1 cellular context compared by ENCODE assay signal in the genomic region with DNA sequence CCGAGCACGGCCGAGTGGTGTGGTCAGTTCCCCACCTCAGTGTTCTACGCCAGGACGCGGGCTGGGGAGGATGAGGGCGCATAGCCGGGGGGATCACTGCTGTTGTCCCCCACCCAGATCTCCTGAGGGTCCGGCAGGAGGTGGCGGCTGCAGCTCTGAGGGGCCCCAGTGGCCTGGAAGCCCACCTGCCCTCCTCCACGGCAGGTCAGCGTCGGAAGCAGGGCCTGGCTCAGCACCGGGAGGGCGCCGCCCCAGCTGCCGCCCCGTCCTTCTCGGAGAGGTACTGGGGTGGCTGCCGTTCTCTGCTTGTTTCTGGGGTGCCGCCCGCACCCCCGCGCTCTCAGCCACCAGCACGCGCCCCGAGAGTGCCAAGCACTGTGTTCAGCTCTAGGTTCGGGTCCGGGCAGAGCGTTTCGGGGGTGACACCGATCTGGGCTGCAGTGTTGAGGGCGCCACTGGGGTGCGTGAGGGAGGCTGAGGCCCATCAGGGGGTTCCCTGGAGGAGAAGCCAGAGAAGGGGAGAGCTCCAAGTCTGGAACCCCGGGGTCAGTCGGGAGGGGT.
TF ChIP-seq lines count a peak whose summit lies in the region.

No MANE protein-coding gene starts in this region.

TF ChIP-seq in K562, 482 proteins besides CTCF, POLR2A, EP300 and RAD21 (continued from another document and continues in another):
- TF ChIP-seq, protein P1, sequence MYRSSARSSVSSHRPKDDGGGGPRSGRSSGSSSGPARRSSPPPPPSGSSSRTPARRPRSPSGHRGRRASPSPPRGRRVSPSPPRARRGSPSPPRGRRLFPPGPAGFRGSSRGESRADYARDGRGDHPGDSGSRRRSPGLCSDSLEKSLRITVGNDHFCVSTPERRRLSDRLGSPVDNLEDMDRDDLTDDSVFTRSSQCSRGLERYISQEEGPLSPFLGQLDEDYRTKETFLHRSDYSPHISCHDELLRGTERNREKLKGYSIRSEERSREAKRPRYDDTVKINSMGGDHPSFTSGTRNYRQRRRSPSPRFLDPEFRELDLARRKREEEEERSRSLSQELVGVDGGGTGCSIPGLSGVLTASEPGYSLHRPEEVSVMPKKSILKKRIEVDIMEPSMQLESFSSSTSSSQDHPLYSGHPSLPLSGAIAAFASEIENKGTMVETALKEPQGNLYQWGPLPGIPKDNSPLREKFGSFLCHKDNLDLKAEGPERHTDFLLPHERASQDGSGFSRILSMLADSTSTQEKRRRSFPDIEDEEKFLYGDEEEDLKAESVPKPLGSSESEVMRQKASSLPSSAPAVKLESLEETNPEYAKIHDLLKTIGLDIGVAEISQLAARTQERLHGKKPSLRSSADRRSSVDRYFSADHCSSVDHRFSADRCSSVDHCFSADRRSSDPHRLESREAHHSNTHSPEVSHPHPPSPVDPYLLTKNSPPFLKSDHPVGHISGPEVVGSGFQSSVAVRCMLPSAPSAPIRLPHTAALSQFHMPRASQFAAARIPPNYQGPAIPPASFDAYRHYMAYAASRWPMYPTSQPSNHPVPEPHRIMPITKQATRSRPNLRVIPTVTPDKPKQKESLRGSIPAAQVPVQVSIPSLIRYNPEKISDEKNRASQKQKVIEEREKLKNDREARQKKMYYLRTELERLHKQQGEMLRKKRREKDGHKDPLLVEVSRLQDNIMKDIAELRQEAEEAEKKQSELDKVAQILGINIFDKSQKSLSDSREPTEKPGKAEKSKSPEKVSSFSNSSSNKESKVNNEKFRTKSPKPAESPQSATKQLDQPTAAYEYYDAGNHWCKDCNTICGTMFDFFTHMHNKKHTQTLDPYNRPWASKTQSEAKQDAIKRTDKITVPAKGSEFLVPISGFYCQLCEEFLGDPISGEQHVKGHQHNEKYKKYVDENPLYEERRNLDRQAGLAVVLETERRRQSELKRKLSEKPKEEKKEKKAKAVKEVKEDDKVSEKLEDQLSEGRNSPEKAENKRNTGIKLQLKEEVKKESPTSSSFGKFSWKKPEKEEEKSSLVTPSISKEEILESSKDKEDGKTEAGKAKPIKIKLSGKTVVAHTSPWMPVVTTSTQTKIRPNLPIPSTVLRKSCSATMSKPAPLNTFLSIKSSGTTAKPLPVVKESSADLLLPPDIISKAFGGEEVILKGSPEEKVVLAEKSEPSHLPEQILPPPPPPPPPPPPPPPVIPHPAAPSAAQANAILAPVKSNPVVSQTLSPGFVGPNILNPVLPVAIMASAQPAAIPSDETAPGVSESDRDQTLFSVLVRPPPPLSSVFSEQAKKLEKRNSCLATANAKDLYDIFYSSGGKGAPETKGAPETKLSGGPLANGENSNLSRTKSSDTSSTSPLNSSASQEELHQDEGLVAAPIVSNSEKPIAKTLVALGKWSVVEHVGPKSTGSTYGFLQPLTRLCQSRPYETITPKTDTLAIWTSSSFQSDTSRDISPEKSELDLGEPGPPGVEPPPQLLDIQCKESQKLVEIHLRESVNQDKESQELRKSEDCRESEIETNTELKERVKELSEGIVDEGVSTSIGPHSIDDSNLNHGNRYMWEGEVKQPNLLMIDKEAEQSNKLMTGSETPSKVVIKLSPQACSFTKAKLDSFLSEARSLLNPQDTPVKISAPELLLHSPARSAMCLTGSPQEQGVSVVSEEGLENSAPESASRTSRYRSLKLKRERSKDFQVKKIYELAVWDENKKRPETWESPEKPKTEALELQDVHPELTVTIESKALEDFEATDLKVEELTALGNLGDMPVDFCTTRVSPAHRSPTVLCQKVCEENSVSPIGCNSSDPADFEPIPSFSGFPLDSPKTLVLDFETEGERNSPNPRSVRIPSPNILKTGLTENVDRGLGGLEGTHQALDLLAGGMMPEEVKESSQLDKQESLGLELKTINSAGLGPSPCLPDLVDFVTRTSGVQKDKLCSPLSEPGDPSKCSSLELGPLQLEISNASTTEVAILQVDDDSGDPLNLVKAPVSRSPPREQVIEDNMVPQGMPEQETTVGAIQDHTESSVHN (IDR thresholded peaks at IDR 0.05; ENCODE audit: borderline replicate concordance in 1 of 2, low read depth in 1 of 2): no peak
- TF ChIP-seq, protein P2, sequence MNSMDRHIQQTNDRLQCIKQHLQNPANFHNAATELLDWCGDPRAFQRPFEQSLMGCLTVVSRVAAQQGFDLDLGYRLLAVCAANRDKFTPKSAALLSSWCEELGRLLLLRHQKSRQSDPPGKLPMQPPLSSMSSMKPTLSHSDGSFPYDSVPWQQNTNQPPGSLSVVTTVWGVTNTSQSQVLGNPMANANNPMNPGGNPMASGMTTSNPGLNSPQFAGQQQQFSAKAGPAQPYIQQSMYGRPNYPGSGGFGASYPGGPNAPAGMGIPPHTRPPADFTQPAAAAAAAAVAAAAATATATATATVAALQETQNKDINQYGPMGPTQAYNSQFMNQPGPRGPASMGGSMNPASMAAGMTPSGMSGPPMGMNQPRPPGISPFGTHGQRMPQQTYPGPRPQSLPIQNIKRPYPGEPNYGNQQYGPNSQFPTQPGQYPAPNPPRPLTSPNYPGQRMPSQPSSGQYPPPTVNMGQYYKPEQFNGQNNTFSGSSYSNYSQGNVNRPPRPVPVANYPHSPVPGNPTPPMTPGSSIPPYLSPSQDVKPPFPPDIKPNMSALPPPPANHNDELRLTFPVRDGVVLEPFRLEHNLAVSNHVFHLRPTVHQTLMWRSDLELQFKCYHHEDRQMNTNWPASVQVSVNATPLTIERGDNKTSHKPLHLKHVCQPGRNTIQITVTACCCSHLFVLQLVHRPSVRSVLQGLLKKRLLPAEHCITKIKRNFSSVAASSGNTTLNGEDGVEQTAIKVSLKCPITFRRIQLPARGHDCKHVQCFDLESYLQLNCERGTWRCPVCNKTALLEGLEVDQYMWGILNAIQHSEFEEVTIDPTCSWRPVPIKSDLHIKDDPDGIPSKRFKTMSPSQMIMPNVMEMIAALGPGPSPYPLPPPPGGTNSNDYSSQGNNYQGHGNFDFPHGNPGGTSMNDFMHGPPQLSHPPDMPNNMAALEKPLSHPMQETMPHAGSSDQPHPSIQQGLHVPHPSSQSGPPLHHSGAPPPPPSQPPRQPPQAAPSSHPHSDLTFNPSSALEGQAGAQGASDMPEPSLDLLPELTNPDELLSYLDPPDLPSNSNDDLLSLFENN (IDR thresholded peaks at IDR 0.05; ENCODE audit: low read depth in 2 of 2, low read length in 2 of 2): no peak
- TF ChIP-seq, protein P3, sequence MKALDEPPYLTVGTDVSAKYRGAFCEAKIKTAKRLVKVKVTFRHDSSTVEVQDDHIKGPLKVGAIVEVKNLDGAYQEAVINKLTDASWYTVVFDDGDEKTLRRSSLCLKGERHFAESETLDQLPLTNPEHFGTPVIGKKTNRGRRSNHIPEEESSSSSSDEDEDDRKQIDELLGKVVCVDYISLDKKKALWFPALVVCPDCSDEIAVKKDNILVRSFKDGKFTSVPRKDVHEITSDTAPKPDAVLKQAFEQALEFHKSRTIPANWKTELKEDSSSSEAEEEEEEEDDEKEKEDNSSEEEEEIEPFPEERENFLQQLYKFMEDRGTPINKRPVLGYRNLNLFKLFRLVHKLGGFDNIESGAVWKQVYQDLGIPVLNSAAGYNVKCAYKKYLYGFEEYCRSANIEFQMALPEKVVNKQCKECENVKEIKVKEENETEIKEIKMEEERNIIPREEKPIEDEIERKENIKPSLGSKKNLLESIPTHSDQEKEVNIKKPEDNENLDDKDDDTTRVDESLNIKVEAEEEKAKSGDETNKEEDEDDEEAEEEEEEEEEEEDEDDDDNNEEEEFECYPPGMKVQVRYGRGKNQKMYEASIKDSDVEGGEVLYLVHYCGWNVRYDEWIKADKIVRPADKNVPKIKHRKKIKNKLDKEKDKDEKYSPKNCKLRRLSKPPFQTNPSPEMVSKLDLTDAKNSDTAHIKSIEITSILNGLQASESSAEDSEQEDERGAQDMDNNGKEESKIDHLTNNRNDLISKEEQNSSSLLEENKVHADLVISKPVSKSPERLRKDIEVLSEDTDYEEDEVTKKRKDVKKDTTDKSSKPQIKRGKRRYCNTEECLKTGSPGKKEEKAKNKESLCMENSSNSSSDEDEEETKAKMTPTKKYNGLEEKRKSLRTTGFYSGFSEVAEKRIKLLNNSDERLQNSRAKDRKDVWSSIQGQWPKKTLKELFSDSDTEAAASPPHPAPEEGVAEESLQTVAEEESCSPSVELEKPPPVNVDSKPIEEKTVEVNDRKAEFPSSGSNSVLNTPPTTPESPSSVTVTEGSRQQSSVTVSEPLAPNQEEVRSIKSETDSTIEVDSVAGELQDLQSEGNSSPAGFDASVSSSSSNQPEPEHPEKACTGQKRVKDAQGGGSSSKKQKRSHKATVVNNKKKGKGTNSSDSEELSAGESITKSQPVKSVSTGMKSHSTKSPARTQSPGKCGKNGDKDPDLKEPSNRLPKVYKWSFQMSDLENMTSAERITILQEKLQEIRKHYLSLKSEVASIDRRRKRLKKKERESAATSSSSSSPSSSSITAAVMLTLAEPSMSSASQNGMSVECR (CRISPR knock-in tag; IDR thresholded peaks at IDR 0.05): no peak
- TF ChIP-seq MTF1 (CRISPR knock-in tag; IDR thresholded peaks at IDR 0.05; ENCODE audit: borderline replicate concordance) (no peak), BRCA1 (IDR thresholded peaks at IDR 0.05) (no peak), BRCA1 (CRISPR knock-in tag; IDR thresholded peaks at IDR 0.05) (0 out of 2 replicates have a peak, but pooled peaks have one; percentile 15), TEAD4 (IDR thresholded peaks at IDR 0.05; ENCODE audit: low read length) (no peak), TEAD4 (CRISPR knock-in tag; IDR thresholded peaks at IDR 0.05; ENCODE audit: borderline replicate concordance) (no peak), U2AF2 (optimal IDR thresholded peaks at IDR 0.05; ENCODE audit: low read depth, low read length) (no peak), EP400 (IDR thresholded peaks at IDR 0.05) (no peak), XRCC4 (IDR thresholded peaks at IDR 0.05; ENCODE audit: extremely low read depth, insufficient read depth, insufficient read length) (no peak), MCM2 (IDR thresholded peaks at IDR 0.05; ENCODE audit: low read depth) (no peak), FOXA1 (IDR thresholded peaks at IDR 0.05; ENCODE audit: borderline replicate concordance) (no peak), PHB (CRISPR knock-in tag; IDR thresholded peaks at IDR 0.05) (no peak), KAT2B (IDR thresholded peaks at IDR 0.05; ENCODE audit: low read depth, low read length) (no peak), SMAD2 (IDR thresholded peaks at IDR 0.05; ENCODE audit: low read depth, low read length) (no peak), BHLHE40 (IDR thresholded peaks at IDR 0.05; ENCODE audit: low read length) (no peak), ATF1 (CRISPR knock-in tag; IDR thresholded peaks at IDR 0.05) (no peak), ATF1 (tag; IDR thresholded peaks at IDR 0.05) (0 out of 2 replicates have a peak, but pooled peaks have one; percentile 3), STAG1 (CRISPR knock-in tag; IDR thresholded peaks at IDR 0.05; ENCODE audit: borderline replicate concordance) (0 out of 2 replicates have a peak, but pooled peaks have one; percentile 1), KAT7 (CRISPR knock-in tag; IDR thresholded peaks at IDR 0.05; ENCODE audit: borderline replicate concordance) (no peak), POLR2B (IDR thresholded peaks at IDR 0.05; ENCODE audit: low read depth, partially characterized antibody) (no peak), ZNF324 (CRISPR knock-in tag; IDR thresholded peaks at IDR 0.05) (no peak), ZSCAN29 (IDR thresholded peaks at IDR 0.05) (no peak), ERF (CRISPR knock-in tag; IDR thresholded peaks at IDR 0.05) (no peak), HMGN3 (IDR thresholded peaks at IDR 0.05; ENCODE audit: borderline replicate concordance, extremely low read depth, insufficient read length, low read depth, low read length) (no peak), SETDB1 (IDR thresholded peaks at IDR 0.05; ENCODE audit: low read length) (no peak), ARID2 (IDR thresholded peaks at IDR 0.05) (no peak), ZFX (CRISPR knock-in tag; IDR thresholded peaks at IDR 0.05) (peak; percentile 49), ARHGAP35 (IDR thresholded peaks at IDR 0.05; ENCODE audit: partially characterized antibody) (no peak)
- TF ChIP-seq, protein P4, sequence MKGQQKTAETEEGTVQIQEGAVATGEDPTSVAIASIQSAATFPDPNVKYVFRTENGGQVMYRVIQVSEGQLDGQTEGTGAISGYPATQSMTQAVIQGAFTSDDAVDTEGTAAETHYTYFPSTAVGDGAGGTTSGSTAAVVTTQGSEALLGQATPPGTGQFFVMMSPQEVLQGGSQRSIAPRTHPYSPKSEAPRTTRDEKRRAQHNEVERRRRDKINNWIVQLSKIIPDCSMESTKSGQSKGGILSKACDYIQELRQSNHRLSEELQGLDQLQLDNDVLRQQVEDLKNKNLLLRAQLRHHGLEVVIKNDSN (CRISPR knock-in tag; IDR thresholded peaks at IDR 0.05): no peak
- TF ChIP-seq, protein P5, sequence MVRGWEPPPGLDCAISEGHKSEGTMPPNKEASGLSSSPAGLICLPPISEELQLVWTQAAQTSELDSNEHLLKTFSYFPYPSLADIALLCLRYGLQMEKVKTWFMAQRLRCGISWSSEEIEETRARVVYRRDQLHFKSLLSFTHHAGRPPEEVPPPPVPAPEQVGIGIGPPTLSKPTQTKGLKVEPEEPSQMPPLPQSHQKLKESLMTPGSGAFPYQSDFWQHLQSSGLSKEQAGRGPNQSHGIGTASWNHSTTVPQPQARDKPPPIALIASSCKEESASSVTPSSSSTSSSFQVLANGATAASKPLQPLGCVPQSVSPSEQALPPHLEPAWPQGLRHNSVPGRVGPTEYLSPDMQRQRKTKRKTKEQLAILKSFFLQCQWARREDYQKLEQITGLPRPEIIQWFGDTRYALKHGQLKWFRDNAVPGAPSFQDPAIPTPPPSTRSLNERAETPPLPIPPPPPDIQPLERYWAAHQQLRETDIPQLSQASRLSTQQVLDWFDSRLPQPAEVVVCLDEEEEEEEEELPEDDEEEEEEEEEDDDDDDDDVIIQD (CRISPR knock-in tag; IDR thresholded peaks at IDR 0.05): no peak
- TF ChIP-seq, protein P6, sequence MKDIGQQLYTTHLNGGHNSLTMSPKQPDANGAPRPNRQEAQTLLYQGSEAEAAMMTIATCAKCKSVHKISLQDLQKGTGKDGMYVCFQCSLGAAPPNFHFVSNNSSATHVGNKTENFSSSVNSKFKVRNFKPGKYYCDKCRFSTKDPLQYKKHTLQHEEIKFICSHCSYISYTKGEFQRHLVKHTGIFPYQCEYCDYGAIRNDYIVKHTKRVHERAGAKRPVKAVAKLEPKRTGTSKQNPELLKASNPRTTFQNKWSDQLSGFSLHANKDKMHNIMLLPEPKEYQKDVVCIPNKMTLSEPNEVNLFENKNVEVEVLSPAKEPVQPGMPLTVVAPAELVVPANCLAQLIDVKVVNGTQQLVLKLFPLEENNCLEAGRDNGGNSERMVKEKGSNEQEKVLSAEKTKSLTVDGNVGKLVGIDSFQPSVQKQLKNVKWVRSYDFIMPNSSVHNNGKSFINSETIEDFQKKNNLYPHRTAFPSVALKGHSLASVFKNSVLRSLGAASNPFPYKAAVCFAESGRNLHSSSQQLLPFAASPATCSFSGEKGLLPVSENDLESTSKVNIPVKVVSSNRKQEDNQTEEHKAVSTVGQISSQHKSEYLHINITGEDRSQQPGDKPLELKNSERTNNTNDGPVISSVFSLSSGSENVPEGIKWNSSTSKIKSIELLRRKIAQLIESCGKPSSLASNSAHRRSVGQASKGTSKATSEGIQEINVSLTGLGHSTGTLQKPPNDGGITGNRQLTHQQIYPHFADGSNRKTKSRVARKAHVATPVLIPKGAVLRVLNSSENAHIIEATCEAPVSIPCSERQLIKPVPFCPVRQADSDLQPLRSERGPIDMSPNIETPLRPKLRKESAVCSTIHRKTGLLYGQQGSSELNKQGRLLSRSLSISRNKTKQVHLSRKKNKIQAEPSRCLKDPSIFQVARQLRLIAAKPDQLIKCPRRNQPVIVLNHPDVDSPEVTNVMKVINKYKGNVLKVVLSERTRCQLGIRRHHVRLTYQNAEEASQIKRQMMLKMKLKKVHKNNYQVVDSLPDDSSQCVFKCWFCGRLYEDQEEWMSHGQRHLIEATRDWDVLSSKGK (CRISPR knock-in tag; IDR thresholded peaks at IDR 0.05): no peak
- TF ChIP-seq, protein P7, sequence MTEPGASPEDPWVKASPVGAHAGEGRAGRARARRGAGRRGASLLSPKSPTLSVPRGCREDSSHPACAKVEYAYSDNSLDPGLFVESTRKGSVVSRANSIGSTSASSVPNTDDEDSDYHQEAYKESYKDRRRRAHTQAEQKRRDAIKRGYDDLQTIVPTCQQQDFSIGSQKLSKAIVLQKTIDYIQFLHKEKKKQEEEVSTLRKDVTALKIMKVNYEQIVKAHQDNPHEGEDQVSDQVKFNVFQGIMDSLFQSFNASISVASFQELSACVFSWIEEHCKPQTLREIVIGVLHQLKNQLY (CRISPR knock-in tag; conservative IDR thresholded peaks at IDR 0.05): no peak
